ENCODE assay signal across 8 cellular contexts in the genomic region with DNA sequence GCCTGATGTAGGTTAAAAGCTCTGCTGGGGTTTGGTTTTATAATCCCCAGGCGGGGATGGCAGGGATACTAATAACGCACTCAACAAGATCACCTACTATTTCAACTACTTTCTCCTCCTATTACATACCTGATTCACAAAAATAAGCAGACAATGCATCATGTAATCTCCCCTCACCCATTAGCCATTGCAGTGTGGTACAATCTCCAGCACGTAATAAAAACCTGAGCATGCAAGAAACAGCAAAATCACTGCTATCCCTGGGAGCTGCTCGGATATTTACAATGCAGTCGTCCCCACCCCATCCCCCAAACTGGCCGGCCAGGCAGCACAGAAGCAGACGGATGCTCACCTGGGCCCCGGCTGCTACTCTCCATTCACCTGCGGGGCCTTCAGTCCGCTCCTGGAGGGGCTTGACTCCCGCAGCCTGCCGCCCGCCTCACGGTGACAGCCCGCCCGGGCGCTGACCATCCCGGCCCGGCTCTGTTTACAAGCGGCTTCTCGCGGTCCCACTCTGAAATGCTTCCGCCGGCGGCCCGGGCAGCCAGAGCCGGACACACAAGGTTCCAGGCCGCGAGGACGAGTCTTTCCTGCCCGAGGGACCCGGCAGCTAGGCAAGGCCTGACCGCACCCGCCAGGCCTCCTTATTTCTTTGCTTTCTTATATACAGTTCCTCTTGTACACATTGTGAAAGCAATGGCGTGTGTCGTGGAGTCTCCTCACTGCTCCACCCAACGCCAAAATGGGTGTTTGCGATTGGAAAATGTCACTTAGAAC. TPM values are rescaled to one million over a fixed set of nuclear protein-coding genes. Genes with fewer than 3 reads are reported as not detected.
A peak's percentile ranks its signal among the peaks of the same experiment; 100 is the strongest.
DNase-seq lines count a peak whose midpoint lies in the region; ATAC-seq and TF ChIP-seq lines count a peak whose summit lies in the region.

A gene with protein sequence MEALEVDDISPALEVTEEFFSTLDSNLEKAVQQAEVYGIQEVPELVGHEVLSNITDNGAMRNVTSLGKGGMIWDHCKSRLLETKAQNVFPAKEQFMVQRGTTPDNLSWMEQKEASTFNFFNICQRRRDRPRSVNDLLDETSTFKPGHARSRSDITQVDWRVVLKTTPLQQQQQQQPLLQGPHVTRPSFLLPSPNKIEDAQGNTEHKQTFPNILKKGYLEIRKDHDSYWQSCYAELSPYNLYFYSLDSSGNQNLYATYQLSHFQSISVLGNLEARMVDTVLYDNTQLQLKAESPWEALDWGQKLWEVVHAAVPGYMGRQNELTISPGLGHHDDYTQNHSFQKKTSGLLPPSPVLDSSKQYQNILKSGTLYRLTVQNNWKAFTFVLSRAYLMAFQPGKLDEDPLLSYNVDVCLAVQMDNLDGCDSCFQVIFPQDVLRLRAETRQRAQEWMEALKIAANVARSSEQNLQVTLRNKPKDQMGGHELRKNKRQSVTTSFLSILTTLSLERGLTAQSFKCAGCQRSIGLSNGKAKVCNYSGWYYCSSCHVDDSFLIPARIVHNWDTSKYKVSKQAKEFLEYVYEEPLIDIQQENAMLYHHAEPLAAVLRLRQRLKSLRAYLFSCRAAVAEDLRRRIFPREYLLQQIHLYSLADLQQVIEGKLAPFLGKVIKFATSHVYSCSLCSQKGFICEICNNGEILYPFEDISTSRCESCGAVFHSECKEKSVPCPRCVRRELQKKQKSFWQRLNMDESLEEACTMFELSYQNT (minus strand): TSS at position 491 of the 777 bp plus-strand sequence. CDS start 23,888 bp downstream, outside the sequence.

- no peaks in the 10 kb centered on the region for H3K36me3 ChIP-seq in OCI-LY3 (replicated peaks; ENCODE audit: low read depth, low read length)

- peaks cover 9% of the 10 kb centered on the region; the same call in 1 of the 2 replicates for H3K4me1 ChIP-seq in OCI-LY3 (ENCODE audit: low read length)

- peaks cover 4% of the 10 kb centered on the region; the same call in 1 of the 2 replicates for H3K79me2 ChIP-seq in OCI-LY3 (ENCODE audit: low read length)

- H3K27ac ChIP-seq in OCI-LY3 (ENCODE audit: low read length) = peak within 1 kb of the TSS; percentile 64
- H3K27ac ChIP-seq in epithelial cell of prostate = peak within 1 kb of the TSS; percentile 52

- peak within 1 kb of the TSS; percentile 95 for H2AFZ ChIP-seq in OCI-LY3 (ENCODE audit: low read depth, low read length)

- DNase-seq in COLO668 (lab: John Stamatoyannopoulos, UW; ENCODE audit: unreplicated experiment) (peak; percentile 82), activated T-cell treated with anti-CD3 and anti-CD28 coated beads for 24 hours (ENCODE audit: low read depth) (peak; percentile 72), epithelial cell of prostate (ENCODE audit: low read depth, low spot score) (no peak), mucosa of gallbladder (ENCODE audit: low spot score) (peak; percentile 84)
- DNase-seq in stimulated activated CD8-positive, alpha-beta memory T cell treated with anti-CD3 and anti-CD28 coated beads, Interleukin-4, amount 100 ng/mL, for 4 hours (ENCODE audit: low read depth in 2 of 2, low spot score in 1 of 2) = peak; percentile 42 to 43

- no peak for TF ChIP-seq CTCF in OCI-LY3 (IDR thresholded peaks at IDR 0.05; ENCODE audit: low read depth, low read length)

- H3K4me2 ChIP-seq in OCI-LY3 (ENCODE audit: low read length) = peak within 1 kb of the TSS; percentile 84

- no peaks in the 10 kb centered on the region for H4K20me1 ChIP-seq in OCI-LY3 (ENCODE audit: insufficient read depth, low read length)

- H3K9ac ChIP-seq in OCI-LY3 (ENCODE audit: low read length) = peak within 1 kb of the TSS; percentile 79

- no peaks in the 10 kb centered on the region for H3K9me3 ChIP-seq in OCI-LY3 (ENCODE audit: insufficient read depth, low read length)

- peak; percentile 92 for ATAC-seq in GM19452 (IDR thresholded peaks at IDR 0.05; ENCODE audit: unreplicated experiment)
- ATAC-seq in HG03571 (IDR thresholded peaks at IDR 0.05; ENCODE audit: unreplicated experiment) = peak; percentile 92

- peak within 1 kb of the TSS; percentile 85 for H3K4me3 ChIP-seq in OCI-LY3 (ENCODE audit: low read length)

- H3K27me3 ChIP-seq in OCI-LY3 (ENCODE audit: low read depth, low read length) = no peaks in the 10 kb centered on the region

RNA-seq across cellular contexts. Expression of the gene that starts here (rescaled TPM):
- total RNA-seq in mucosa of gallbladder = 10.4 TPM
